ENCODE assay signal across 8 cellular contexts in genomic region chr11:66857927-66858185, GRCh38.
A peak's percentile ranks its signal among the peaks of the same experiment; 100 is the strongest.
DNase-seq lines count a peak whose midpoint lies in the region; ATAC-seq, FAIRE-seq and TF ChIP-seq lines count a peak whose summit lies in the region.
"Had no signal": no experiment of that assay in that cellular context is flagged by ENCODE, and none has a peak within 500 bp of the region (broad histone marks: within the 10 kb centered on the region; RNA-seq: fewer than 3 reads in every experiment).

No MANE protein-coding gene starts in this region.

- H3K4me1 ChIP-seq in DOHH2 (ENCODE audit: control insufficient read depth, low read length) (peaks cover 14% of the 10 kb centered on the region), neuron (ENCODE audit: insufficient read depth, low read length) (peaks cover 14% of the 10 kb centered on the region)

- TF ChIP-seq CTCF in DOHH2 (IDR thresholded peaks at IDR 0.05; ENCODE audit: low read depth, low read length, poor library complexity, severe bottlenecking), result no peak
- TF ChIP-seq CTCF in NB4 (IDR thresholded peaks at IDR 0.05; ENCODE audit: low read depth, low read length), result no peak
- TF ChIP-seq CTCF in cardiac fibroblast (IDR thresholded peaks at IDR 0.05; ENCODE audit: low read depth, low read length), result no peak

- peaks cover 23% of the 10 kb centered on the region for H3K79me2 ChIP-seq in DOHH2 (ENCODE audit: control insufficient read depth, low read length)

- no peak for ATAC-seq in GM18861 (IDR thresholded peaks at IDR 0.05; ENCODE audit: unreplicated experiment)

- H3K9me2 ChIP-seq in DOHH2 (replicated peaks; ENCODE audit: control insufficient read depth, low read length), result no peaks in the 10 kb centered on the region

- peak overlapping the region; percentile 67 for H3K4me2 ChIP-seq in DOHH2 (ENCODE audit: low read length)

- no peak overlapping the region for H2AFZ ChIP-seq in neuron (ENCODE audit: low read depth, low read length)

- no peaks in the 10 kb centered on the region for H4K20me1 ChIP-seq in DOHH2 (ENCODE audit: control insufficient read depth, insufficient read depth, low read depth, low read length)

- FAIRE-seq in GM19239 (lab: Jason Lieb, UNC), result no peak
- FAIRE-seq: GM12891 had no signal

- H3K9me3 ChIP-seq in DOHH2 (ENCODE audit: control insufficient read depth, insufficient read depth, low read length) (no peaks in the 10 kb centered on the region), neuron (ENCODE audit: low read length) (no peaks in the 10 kb centered on the region)

- peak overlapping the region; percentile 98 for H3K4me3 ChIP-seq in DOHH2 (ENCODE audit: low read length)
- peak overlapping the region; percentile 76 for H3K4me3 ChIP-seq in NB4 (ENCODE audit: low read depth, low read length)
- peak overlapping the region; percentile 19 to 68 for H3K4me3 ChIP-seq in cardiac fibroblast (replicated peaks in 1 of 2; ENCODE audit: low read depth in 2 of 2, low read length in 2 of 2)
- H3K4me3 ChIP-seq in neuron (ENCODE audit: low read length), result peak overlapping the region; percentile 63

- no peak for TF ChIP-seq POLR2A in NB4 (IDR thresholded peaks at IDR 0.05; ENCODE audit: extremely low read depth, insufficient read length)

- DNase-seq in NB4 (ENCODE audit: low read depth), result no peak
- no peak for DNase-seq in cardiac fibroblast (ENCODE audit: low read depth in 2 of 2)
- no peak for DNase-seq in stimulated activated CD4-positive, alpha-beta T cell treated with anti-CD3 and anti-CD28 coated beads, Interleukin-1b, Interleukin-23, amount 100 ng/mL, for 48 hours
- DNase-seq in GM19239 (ENCODE audit: insufficient read length, low spot score), result no peak

- H3K27me3 ChIP-seq in DOHH2 (ENCODE audit: control insufficient read depth, low read length), result no peaks in the 10 kb centered on the region
- no peaks in the 10 kb centered on the region for H3K27me3 ChIP-seq in neuron (ENCODE audit: insufficient read depth, low read length)

- H3K27ac ChIP-seq in DOHH2 (ENCODE audit: low read depth, low read length), result no peak overlapping the region

- H3K36me3 ChIP-seq in DOHH2 (ENCODE audit: control insufficient read depth, low read length), result peaks cover 15% of the 10 kb centered on the region
- H3K36me3 ChIP-seq in neuron (ENCODE audit: insufficient read depth, low read length), result peaks cover 6% of the 10 kb centered on the region

- no peaks in the 10 kb centered on the region for H3F3A ChIP-seq in DOHH2 (ENCODE audit: control insufficient read depth, insufficient read depth)

Comparison
In these comparisons a context has a peak if more than half of its experiments do, and no peak if none do; other contexts are left out.
1. H3K4me3 ChIP-seq: peak in every context shown above with its lines; median percentile 98 in DOHH2; 76 in NB4; 63 in neuron; 44 in cardiac fibroblast.